8 cellular contexts compared by ENCODE assay signal in genomic region chr12:14366211-14366762, GRCh38. TPM values are rescaled to one million over a fixed set of nuclear protein-coding genes. Genes with fewer than 3 reads are reported as not detected.
DNase-seq lines count a peak whose midpoint lies in the region; ATAC-seq and TF ChIP-seq lines count a peak whose summit lies in the region.

No MANE protein-coding gene starts in this region.

- H4K12ac ChIP-seq in trophoblast cell (ENCODE audit: low read depth, low read length), result no peak overlapping the region

- H3K9me3 Mint-ChIP-seq in GM23338, result peaks cover 10% of the 10 kb centered on the region; the same call in 2 of the 3 replicates

- H4K20me1 ChIP-seq in GM23338 (replicated peaks; ENCODE audit: insufficient read depth), result no peaks in the 10 kb centered on the region

- H3K79me2 ChIP-seq in GM23338 (replicated peaks; ENCODE audit: insufficient read depth) (peaks cover 54% of the 10 kb centered on the region), trophoblast cell (ENCODE audit: control insufficient read depth, insufficient read depth, low read length, poor library complexity) (peaks cover 6% of the 10 kb centered on the region)

- no CpG with 5 or more reads among the region's 5 CpGs for WGBS in trophoblast cell (ENCODE audit: extremely low coverage, insufficient coverage, insufficient read length)

- peak overlapping the region; percentile 80 for H3K4me2 ChIP-seq in GM23338
- no peak overlapping the region for H3K4me2 ChIP-seq in trophoblast cell (ENCODE audit: low read length)

- peak overlapping the region; percentile 62 for H3K4me3 ChIP-seq in GM23338
- H3K4me3 ChIP-seq in fibroblast of the aortic adventitia (ENCODE audit: low read depth, low read length), result peak overlapping the region; percentile 83
- H3K4me3 ChIP-seq in trophoblast cell (ENCODE audit: low read depth, low read length), result peak overlapping the region; percentile 81

- DNase-seq in AG09319 (ENCODE audit: extremely low read depth, low read depth) (peak; percentile 10), GM23338 (ENCODE audit: low spot score) (no peak), T-helper 17 cell (no peak), fibroblast of the aortic adventitia (ENCODE audit: low read depth) (no peak), trophoblast cell (peak in 1 of 2 donors; percentile 70), superior temporal gyrus (ENCODE audit: extremely low spot score) (no peak), NK-92 (lab: John Stamatoyannopoulos, UW; ENCODE audit: unreplicated experiment) (no peak)

- H3K4me1 ChIP-seq in GM23338 (ENCODE audit: insufficient read depth), result peaks cover 10% of the 10 kb centered on the region
- no peaks in the 10 kb centered on the region for H3K4me1 ChIP-seq in trophoblast cell (ENCODE audit: control insufficient read depth in 1 of 2, insufficient read depth in 2 of 2, low read length in 2 of 2)

- no peak overlapping the region for H3K9ac ChIP-seq in trophoblast cell (ENCODE audit: low read length)

- H3K14ac ChIP-seq in trophoblast cell (ENCODE audit: low read length), result no peak overlapping the region

- peaks cover 2% of the 10 kb centered on the region for H3K9me3 ChIP-seq in T-helper 17 cell (ENCODE audit: control insufficient read depth, low read length, poor library complexity, severe bottlenecking)
- no peaks in the 10 kb centered on the region for H3K9me3 ChIP-seq in trophoblast cell (ENCODE audit: insufficient read depth, low read depth, low read length)

- no peaks in the 10 kb centered on the region for H3K9me2 ChIP-seq in GM23338 (ENCODE audit: insufficient read depth)

- no peak overlapping the region for H3K4ac ChIP-seq in trophoblast cell (ENCODE audit: low read depth, low read length)

- no peak overlapping the region for H2BK12ac ChIP-seq in trophoblast cell (ENCODE audit: low read length)

- no peak overlapping the region for H2AK5ac ChIP-seq in trophoblast cell (ENCODE audit: low read length)

- H2AFZ ChIP-seq in GM23338, result no peak overlapping the region
- H2AFZ ChIP-seq in trophoblast cell (ENCODE audit: insufficient read depth, low read length, poor library complexity), result no peak overlapping the region

- H3K4me1 Mint-ChIP-seq in GM23338 (peaks cover 17% of the 10 kb centered on the region), T-helper 17 cell (peaks cover 14% of the 10 kb centered on the region)

- H3K27ac Mint-ChIP-seq in GM23338, result peak overlapping the region; percentile 98
- H3K27ac Mint-ChIP-seq in T-helper 17 cell, result peak overlapping the region; percentile 99

- peak overlapping the region; percentile 90 for H3K4me3 Mint-ChIP-seq in GM23338
- H3K4me3 Mint-ChIP-seq in T-helper 17 cell, result peak overlapping the region; percentile 83

- H3K79me1 ChIP-seq in trophoblast cell (ENCODE audit: low read length), result peaks cover 4% of the 10 kb centered on the region

- no peak overlapping the region for H4K8ac ChIP-seq in trophoblast cell (ENCODE audit: low read depth, low read length)

- H4K91ac ChIP-seq in trophoblast cell (ENCODE audit: low read depth, low read length), result no peak overlapping the region

- H3F3A ChIP-seq in GM23338 (replicated peaks; ENCODE audit: low read depth), result no peaks in the 10 kb centered on the region

- no peak overlapping the region for H2BK5ac ChIP-seq in trophoblast cell (ENCODE audit: low read depth, low read length, poor library complexity)

- H3K36me3 ChIP-seq in GM23338 (ENCODE audit: insufficient read depth) (no peaks in the 10 kb centered on the region), trophoblast cell (ENCODE audit: control insufficient read depth in 1 of 2, insufficient read depth in 2 of 2, low read length in 2 of 2) (peaks cover 3 to 4% of the 10 kb centered on the region in 2 experiments)

- no peak overlapping the region for H3K18ac ChIP-seq in trophoblast cell (ENCODE audit: low read length)

- H3K27me3 ChIP-seq in GM23338 (ENCODE audit: insufficient read depth) (no peaks in the 10 kb centered on the region), trophoblast cell (ENCODE audit: insufficient read depth, low read length) (no peaks in the 10 kb centered on the region)

- H2BK120ac ChIP-seq in trophoblast cell (ENCODE audit: insufficient read depth, low read length, poor library complexity), result no peak overlapping the region

- H3K27ac ChIP-seq in GM23338 (ENCODE audit: low read depth), result peak overlapping the region; percentile 86
- H3K27ac ChIP-seq in trophoblast cell (ENCODE audit: low read depth, low read length), result peak overlapping the region; percentile 93

- H3K36me3 Mint-ChIP-seq in GM23338 (ENCODE audit: low read depth) (peaks cover 15% of the 10 kb centered on the region; the same call in 2 of the 3 replicates), T-helper 17 cell (ENCODE audit: low read depth) (peaks cover 3% of the 10 kb centered on the region)

- TF ChIP-seq CTCF in AG09319 (IDR thresholded peaks at IDR 0.05; ENCODE audit: low read depth, low read length), result peak; percentile 19
- TF ChIP-seq CTCF in GM23338 (conservative IDR thresholded peaks at IDR 0.05; ENCODE audit: low read depth in 2 of 2), result peak in 1 of 2 experiments; percentile 50; a peak in 3 of 4 replicates
- peak; percentile 28 for TF ChIP-seq CTCF in fibroblast of the aortic adventitia (IDR thresholded peaks at IDR 0.05; ENCODE audit: insufficient read depth, low read length)

- no peak overlapping the region for H3K23ac ChIP-seq in trophoblast cell (ENCODE audit: low read length)

- no peak for ATAC-seq in GM23338
- ATAC-seq in T-helper 17 cell, result no peak
- ATAC-seq in HG02678 (IDR thresholded peaks at IDR 0.05; ENCODE audit: unreplicated experiment), result no peak

- peaks cover 13% of the 10 kb centered on the region for H3K27me3 Mint-ChIP-seq in GM23338 (ENCODE audit: insufficient read depth, low read depth, poor library complexity)
- H3K27me3 Mint-ChIP-seq in T-helper 17 cell, result no peaks in the 10 kb centered on the region

TF ChIP-seq in GM23338, 12 proteins besides CTCF, POLR2A, EP300 and RAD21 (continues in another document):
- TF ChIP-seq NANOG (IDR thresholded peaks at IDR 0.05; ENCODE audit: borderline replicate concordance) (no peak), STAT1 (IDR thresholded peaks at IDR 0.05; ENCODE audit: unreplicated experiment) (no peak)
- TF ChIP-seq, protein P1, sequence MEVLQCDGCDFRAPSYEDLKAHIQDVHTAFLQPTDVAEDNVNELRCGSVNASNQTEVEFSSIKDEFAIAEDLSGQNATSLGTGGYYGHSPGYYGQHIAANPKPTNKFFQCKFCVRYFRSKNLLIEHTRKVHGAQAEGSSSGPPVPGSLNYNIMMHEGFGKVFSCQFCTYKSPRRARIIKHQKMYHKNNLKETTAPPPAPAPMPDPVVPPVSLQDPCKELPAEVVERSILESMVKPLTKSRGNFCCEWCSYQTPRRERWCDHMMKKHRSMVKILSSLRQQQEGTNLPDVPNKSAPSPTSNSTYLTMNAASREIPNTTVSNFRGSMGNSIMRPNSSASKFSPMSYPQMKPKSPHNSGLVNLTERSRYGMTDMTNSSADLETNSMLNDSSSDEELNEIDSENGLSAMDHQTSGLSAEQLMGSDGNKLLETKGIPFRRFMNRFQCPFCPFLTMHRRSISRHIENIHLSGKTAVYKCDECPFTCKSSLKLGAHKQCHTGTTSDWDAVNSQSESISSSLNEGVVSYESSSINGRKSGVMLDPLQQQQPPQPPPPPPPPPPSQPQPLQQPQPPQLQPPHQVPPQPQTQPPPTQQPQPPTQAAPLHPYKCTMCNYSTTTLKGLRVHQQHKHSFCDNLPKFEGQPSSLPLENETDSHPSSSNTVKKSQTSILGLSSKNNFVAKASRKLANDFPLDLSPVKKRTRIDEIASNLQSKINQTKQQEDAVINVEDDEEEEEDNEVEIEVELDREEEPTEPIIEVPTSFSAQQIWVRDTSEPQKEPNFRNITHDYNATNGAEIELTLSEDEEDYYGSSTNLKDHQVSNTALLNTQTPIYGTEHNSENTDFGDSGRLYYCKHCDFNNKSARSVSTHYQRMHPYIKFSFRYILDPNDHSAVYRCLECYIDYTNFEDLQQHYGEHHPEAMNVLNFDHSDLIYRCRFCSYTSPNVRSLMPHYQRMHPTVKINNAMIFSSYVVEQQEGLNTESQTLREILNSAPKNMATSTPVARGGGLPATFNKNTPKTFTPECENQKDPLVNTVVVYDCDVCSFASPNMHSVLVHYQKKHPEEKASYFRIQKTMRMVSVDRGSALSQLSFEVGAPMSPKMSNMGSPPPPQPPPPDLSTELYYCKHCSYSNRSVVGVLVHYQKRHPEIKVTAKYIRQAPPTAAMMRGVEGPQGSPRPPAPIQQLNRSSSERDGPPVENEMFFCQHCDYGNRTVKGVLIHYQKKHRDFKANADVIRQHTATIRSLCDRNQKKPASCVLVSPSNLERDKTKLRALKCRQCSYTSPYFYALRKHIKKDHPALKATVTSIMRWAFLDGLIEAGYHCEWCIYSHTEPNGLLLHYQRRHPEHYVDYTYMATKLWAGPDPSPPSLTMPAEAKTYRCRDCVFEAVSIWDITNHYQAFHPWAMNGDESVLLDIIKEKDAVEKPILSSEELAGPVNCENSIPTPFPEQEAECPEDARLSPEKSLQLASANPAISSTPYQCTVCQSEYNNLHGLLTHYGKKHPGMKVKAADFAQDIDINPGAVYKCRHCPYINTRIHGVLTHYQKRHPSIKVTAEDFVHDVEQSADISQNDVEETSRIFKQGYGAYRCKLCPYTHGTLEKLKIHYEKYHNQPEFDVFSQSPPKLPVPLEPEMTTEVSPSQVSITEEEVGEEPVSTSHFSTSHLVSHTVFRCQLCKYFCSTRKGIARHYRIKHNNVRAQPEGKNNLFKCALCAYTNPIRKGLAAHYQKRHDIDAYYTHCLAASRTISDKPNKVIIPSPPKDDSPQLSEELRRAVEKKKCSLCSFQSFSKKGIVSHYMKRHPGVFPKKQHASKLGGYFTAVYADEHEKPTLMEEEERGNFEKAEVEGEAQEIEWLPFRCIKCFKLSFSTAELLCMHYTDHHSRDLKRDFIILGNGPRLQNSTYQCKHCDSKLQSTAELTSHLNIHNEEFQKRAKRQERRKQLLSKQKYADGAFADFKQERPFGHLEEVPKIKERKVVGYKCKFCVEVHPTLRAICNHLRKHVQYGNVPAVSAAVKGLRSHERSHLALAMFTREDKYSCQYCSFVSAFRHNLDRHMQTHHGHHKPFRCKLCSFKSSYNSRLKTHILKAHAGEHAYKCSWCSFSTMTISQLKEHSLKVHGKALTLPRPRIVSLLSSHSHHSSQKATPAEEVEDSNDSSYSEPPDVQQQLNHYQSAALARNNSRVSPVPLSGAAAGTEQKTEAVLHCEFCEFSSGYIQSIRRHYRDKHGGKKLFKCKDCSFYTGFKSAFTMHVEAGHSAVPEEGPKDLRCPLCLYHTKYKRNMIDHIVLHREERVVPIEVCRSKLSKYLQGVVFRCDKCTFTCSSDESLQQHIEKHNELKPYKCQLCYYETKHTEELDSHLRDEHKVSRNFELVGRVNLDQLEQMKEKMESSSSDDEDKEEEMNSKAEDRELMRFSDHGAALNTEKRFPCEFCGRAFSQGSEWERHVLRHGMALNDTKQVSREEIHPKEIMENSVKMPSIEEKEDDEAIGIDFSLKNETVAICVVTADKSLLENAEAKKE (CRISPR knock-in tag; IDR thresholded peaks at IDR 0.05), result no peak

RNA-seq across cellular contexts. Expression of gene ATF7IP, which starts 0.8 kb away (rescaled TPM):
- total RNA-seq in GM23338 (2014; rRNA removed; shearing (Covaris generic)), result 107 and 118 TPM in 2 replicates
- polyA plus RNA-seq in GM23338 (2016; fragmentation: Nextera tagmentation; extraction: Ambion mirVana), result 54.7 and 76.4 TPM in 2 replicates
- total RNA-seq in T-helper 17 cell (100 to 1,000 TPM; 153 to 164 TPM), fibroblast of the aortic adventitia (ENCODE audit: low replicate concordance) (48.1 and 164 TPM in 2 replicates)
- 39.5 and 42.7 TPM in 2 replicates for polyA plus RNA-seq in trophoblast cell (2013)
